In genomic region chr20:57952136-57952535, GRCh38 we compare ENCODE assay signal across 28 cellular contexts.
"Had no signal": no experiment of that assay in that cellular context is flagged by ENCODE, and none has a peak within 500 bp of the region (broad histone marks: within the 10 kb centered on the region; RNA-seq: fewer than 3 reads in every experiment).

No MANE protein-coding gene starts in this region.

- DNase-seq: colonic mucosa; cortex of kidney; effector CD8-positive, alpha-beta T cell; effector memory CD8-positive, alpha-beta T cell; endodermal cell; erythroblast; esophagus squamous epithelium; foreskin fibroblast; foreskin melanocyte; gastrocnemius medialis; glutamatergic neuron; head of caudate nucleus; heart right ventricle; hippocampal formation; left cardiac atrium; left lung; left ventricle myocardium superior; lower lobe of right lung; mesenchymal stem cell; mucosa of descending colon; naive B cell had no signal

- ATAC-seq: effector memory CD8-positive, alpha-beta T cell; esophagus mucosa; gastrocnemius medialis; heart right ventricle; left cardiac atrium; left lung; left ventricle myocardium superior; lower lobe of right lung; mucosa of descending colon had no signal

- H3K36me3 Mint-ChIP-seq: mesothelial cell of epicardium had no signal

- H3K4me1 ChIP-seq: colonic mucosa, gastrocnemius medialis, left lung, lower lobe of right lung had no signal

- H3K27ac ChIP-seq: colonic mucosa, epithelial cell of prostate, esophagus squamous epithelium, gastrocnemius medialis, heart right ventricle, left lung, lower lobe of right lung had no signal

- H3K27me3 ChIP-seq: colonic mucosa, esophagus squamous epithelium, gastrocnemius medialis, left lung had no signal

- H3K4me3 ChIP-seq: colonic mucosa, esophagus squamous epithelium, gastrocnemius medialis, heart right ventricle, left lung, lower lobe of right lung, mucosa of descending colon had no signal

- H3K27ac Mint-ChIP-seq: dendritic cell treated with granulocyte-macrophage colony-stimulating factor and Interleukin-4, amounts not matched to agents 40 ng/mL and 50 ng/mL, for 4 days; effector memory CD8-positive, alpha-beta T cell; endodermal cell; mesothelial cell of epicardium had no signal

- H3K36me3 ChIP-seq: colonic mucosa, esophagus squamous epithelium, gastrocnemius medialis, heart right ventricle, left lung, lower lobe of right lung had no signal

- H3K9me3 Mint-ChIP-seq: effector memory CD8-positive, alpha-beta T cell; mesothelial cell of epicardium had no signal

- H3K4me3 Mint-ChIP-seq: dendritic cell treated with granulocyte-macrophage colony-stimulating factor and Interleukin-4, amounts not matched to agents 40 ng/mL and 50 ng/mL, for 4 days; effector memory CD8-positive, alpha-beta T cell; endodermal cell; mesothelial cell of epicardium; naive B cell had no signal

- H3K9me3 ChIP-seq: colonic mucosa, esophagus squamous epithelium, gastrocnemius medialis, heart right ventricle, left lung, lower lobe of right lung, mucosa of descending colon had no signal

- FAIRE-seq: endometrium, islet of Langerhans, keratinocyte had no signal

- H3K4me1 Mint-ChIP-seq: mesothelial cell of epicardium, naive B cell had no signal
